ENCODE assay signal across 1 cellular context in the genomic region with DNA sequence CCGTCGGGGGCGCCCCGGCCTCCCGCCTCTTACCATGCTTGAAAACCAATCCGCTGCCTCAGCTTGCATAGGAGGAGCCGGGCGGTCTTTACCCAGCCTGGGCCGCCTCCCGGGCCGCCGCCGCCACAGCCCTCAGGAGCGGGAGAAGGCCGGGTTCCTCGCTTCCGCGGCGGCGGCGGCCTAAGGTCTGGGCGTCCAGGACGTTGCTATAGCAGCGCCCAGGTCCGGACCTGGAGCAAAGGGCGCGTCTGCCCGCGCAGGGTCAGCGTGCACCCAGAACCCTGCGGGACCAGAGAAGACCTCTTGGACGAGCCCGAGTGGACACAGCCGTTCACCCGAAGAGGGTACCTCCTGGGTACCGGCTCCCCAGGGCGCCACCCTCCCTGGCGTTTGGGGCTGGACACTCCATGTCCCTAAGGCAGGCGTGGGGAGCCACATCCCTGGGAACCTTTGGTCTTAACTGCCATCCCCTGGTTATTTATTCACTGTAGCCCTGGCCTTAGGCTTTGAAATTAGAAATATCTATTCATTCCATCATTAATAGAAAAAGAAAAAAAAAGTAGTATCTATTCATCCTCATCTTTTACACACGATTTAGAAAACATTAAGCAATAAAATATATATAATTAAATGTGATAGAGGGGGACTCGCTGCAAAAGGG.
TF ChIP-seq lines count a peak whose summit lies in the region.

No MANE protein-coding gene starts in this region.

TF ChIP-seq in H1, 55 proteins besides CTCF, POLR2A, EP300 and RAD21:
- no peak for TF ChIP-seq SIX5 (IDR thresholded peaks at IDR 0.05; ENCODE audit: low read depth, low read length)
- TF ChIP-seq SIN3A (conservative IDR thresholded peaks at IDR 0.05 in 1 of 2, IDR thresholded peaks at IDR 0.05 in 1 of 2; ENCODE audit: low read depth in 1 of 2, low read length in 2 of 2): peak; percentile 35 to 74; a peak in 1 of 4 replicates
- peak; percentile 7 for TF ChIP-seq ASH2L (IDR thresholded peaks at IDR 0.05; ENCODE audit: low read length)
- TF ChIP-seq CBX8 (IDR thresholded peaks at IDR 0.05; ENCODE audit: borderline replicate concordance, low read depth, low read length): no peak
- 0 out of 2 replicates have a peak, but pooled peaks have one; percentile 4 for TF ChIP-seq TBP (IDR thresholded peaks at IDR 0.05; ENCODE audit: low read depth, low read length)
- peak; percentile 18 for TF ChIP-seq KDM4A (IDR thresholded peaks at IDR 0.05; ENCODE audit: low read depth, low read length, severe bottlenecking)
